Comparison of ENCODE assay signal across 9 cellular contexts in the genomic region with DNA sequence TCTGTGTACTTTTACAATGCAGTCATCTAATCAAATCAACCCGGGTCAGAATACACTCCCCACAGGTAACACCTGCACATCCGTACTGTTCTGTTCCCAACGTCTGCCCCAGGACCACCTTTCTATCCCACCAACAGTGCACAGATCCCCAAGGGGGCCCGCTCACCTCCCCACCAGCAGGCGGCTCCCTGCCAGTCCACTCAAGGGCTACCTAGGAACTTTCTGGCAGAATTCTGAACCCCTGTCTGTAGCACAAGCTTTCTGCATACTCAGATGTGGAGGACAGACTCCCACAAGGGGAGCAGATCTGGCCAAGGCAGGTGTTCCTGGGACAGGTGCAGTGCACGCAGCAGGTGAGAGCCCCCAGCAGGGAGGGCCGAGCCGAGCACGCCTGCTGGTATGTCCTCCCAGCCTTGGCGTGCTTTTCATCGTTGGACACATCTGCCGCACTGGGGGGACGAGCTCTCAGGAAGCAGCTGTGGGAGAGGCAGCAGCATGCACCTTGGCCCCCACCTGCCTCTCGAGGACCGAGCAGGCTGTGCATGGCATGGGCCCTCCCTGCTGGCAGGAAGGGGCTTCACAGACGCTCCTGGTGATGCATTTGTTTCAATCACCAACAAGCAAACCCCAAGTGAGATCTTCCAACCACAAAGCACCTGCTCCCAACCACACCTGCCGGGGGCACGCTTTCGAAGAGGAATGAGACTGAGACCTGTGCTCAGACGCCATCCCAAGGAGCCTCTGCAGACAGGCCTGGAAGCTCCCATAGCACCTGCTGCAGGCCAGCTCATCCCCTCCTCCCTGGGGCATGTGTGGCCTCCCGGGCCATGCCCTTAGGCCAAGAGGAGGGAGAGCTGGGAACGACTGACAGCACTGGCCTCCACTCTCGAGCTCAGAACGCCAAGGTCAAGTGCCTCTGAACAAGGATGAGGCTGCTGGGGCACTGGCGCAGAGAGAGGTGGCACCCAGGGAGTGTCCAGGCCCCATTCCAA. TPM values are rescaled to one million over a fixed set of nuclear protein-coding genes. Genes with fewer than 3 reads are reported as not detected.
DNase-seq lines count a peak whose midpoint lies in the region; ATAC-seq and TF ChIP-seq lines count a peak whose summit lies in the region.
"Had no signal": no experiment of that assay in that cellular context is flagged by ENCODE, and none has a peak within 500 bp of the region (broad histone marks: within the 10 kb centered on the region; RNA-seq: fewer than 3 reads in every experiment).

No MANE protein-coding gene starts in this region.

- H3K27me3 ChIP-seq in GM06990 (replicated peaks; ENCODE audit: control insufficient read depth, insufficient read depth, low read length) (no peaks in the 10 kb centered on the region; the same call in 1 of the 2 replicates), gastrocnemius medialis (no peaks in the 10 kb centered on the region), neural progenitor cell (no peaks in the 10 kb centered on the region)

- H3K4me2 ChIP-seq in neural progenitor cell = no peak overlapping the region

- no peak overlapping the region for H3K9ac ChIP-seq in neural progenitor cell
- H3K9ac ChIP-seq: parathyroid adenoma had no signal

- CTCF ChIA-PET in activated B cell treated with CpG ODN at 0.5 μM for 24 hours (lab: Charles Lee) = interaction anchor here (2.1 kb wide), 1 partner anchor 70 kb away, joined by 14 read pairs; no protein-coding TSS in a partner anchor

- TF ChIP-seq CTCF in GM06990 (IDR thresholded peaks at IDR 0.05; ENCODE audit: insufficient read depth, low read length, poor library complexity, severe bottlenecking) (peak; percentile 28), GM20000 (IDR thresholded peaks at IDR 0.05; ENCODE audit: extremely low read depth, missing control alignments) (no peak), activated B cell treated with CpG ODN at 0.5 μM for 24 hours (IDR thresholded peaks at IDR 0.05) (no peak), gastrocnemius medialis (IDR thresholded peaks at IDR 0.05 in 4 of 5, conservative IDR thresholded peaks at IDR 0.05 in 1 of 5) (no peak), neural progenitor cell (IDR thresholded peaks at IDR 0.05) (no peak)

- peak; percentile 87 for ATAC-seq in HG03457 (IDR thresholded peaks at IDR 0.05; ENCODE audit: unreplicated experiment)
- peak; percentile 77 for ATAC-seq in activated B cell treated with CpG ODN at 0.5 μM for 24 hours (ENCODE audit: low read depth)
- peak in 1 of 2 donors; percentile 39 for ATAC-seq in gastrocnemius medialis

- peak; percentile 62 for DNase-seq in GM06990 (ENCODE audit: extremely low read depth, insufficient read length)
- DNase-seq in GM20000 (ENCODE audit: low spot score) = peak; percentile 58
- DNase-seq in activated B cell treated with CpG ODN at 0.5 μM for 24 hours = no peak
- peak in 1 of 2 donors; percentile 46 for DNase-seq in gastrocnemius medialis
- DNase-seq in neural progenitor cell (ENCODE audit: low spot score) = no peak
- no peak for DNase-seq in 8988T
- no peak for DNase-seq in C1 segment of cervical spinal cord (lab: John Stamatoyannopoulos, UW)

- in situ Hi-C loops in gastrocnemius medialis (cut with MboI; ENCODE audit: low sequenced_read_pairs in 4 of 4) = no loop called here

- no peak for TF ChIP-seq POLR2A in gastrocnemius medialis (IDR thresholded peaks at IDR 0.05)

- no peak overlapping the region for H3K27ac Mint-ChIP-seq in activated B cell treated with CpG ODN at 0.5 μM for 24 hours
- H3K27ac Mint-ChIP-seq in neural progenitor cell = no peak overlapping the region

- intact Hi-C loops in activated B cell treated with CpG ODN at 0.5 μM for 24 hours (cut with micrococcal nuclease) = loop anchor here (1.0 kb wide), 1 partner anchor 69 kb away; no protein-coding TSS in a partner anchor
- intact Hi-C loops in gastrocnemius medialis (cut with DNase I; ENCODE audit: low total_unique reads) = loop anchor here (2.0 kb wide), 1 partner anchor 69 kb away; no protein-coding TSS in a partner anchor

- H3K9me3 Mint-ChIP-seq in activated B cell treated with CpG ODN at 0.5 μM for 24 hours (no peaks in the 10 kb centered on the region), neural progenitor cell (peaks cover 10% of the 10 kb centered on the region)

- H3K36me3 Mint-ChIP-seq in activated B cell treated with CpG ODN at 0.5 μM for 24 hours (ENCODE audit: low read depth) (no peaks in the 10 kb centered on the region), neural progenitor cell (no peaks in the 10 kb centered on the region)

- no peak overlapping the region for H3K4me3 Mint-ChIP-seq in activated B cell treated with CpG ODN at 0.5 μM for 24 hours
- H3K4me3 Mint-ChIP-seq in neural progenitor cell = no peak overlapping the region

- no peaks in the 10 kb centered on the region for H3K27me3 Mint-ChIP-seq in activated B cell treated with CpG ODN at 0.5 μM for 24 hours
- H3K27me3 Mint-ChIP-seq in neural progenitor cell (ENCODE audit: insufficient read depth, low read depth) = peaks cover 4% of the 10 kb centered on the region

- no peaks in the 10 kb centered on the region for H4K20me1 ChIP-seq in neural progenitor cell (ENCODE audit: low read depth)

- peak overlapping the region in 3 of 4 donors; percentile 29 to 85 (median 64) for H3K27ac ChIP-seq in gastrocnemius medialis
- H3K27ac ChIP-seq in neural progenitor cell = no peak overlapping the region
- H3K27ac ChIP-seq: parathyroid adenoma had no signal

- H3K4me3 ChIP-seq in GM06990 (replicated peaks; ENCODE audit: low read depth, low read length) (no peak overlapping the region), gastrocnemius medialis (no peak overlapping the region), neural progenitor cell (no peak overlapping the region)

- H3K9me3 ChIP-seq in gastrocnemius medialis = no peaks in the 10 kb centered on the region
- H3K9me3 ChIP-seq in neural progenitor cell (ENCODE audit: low read depth) = no peaks in the 10 kb centered on the region

- H3K36me3 ChIP-seq in GM06990 (ENCODE audit: control insufficient read depth, insufficient read depth, low read length) (no peaks in the 10 kb centered on the region), gastrocnemius medialis (no peaks in the 10 kb centered on the region), neural progenitor cell (no peaks in the 10 kb centered on the region)

- POLR2A ChIA-PET in activated B cell treated with CpG ODN at 0.5 μM for 24 hours (lab: Charles Lee) = interaction anchor here (1.0 kb wide), 1 partner anchor 36 kb away, joined by 3 read pairs; the partner anchor contains the start of gene RAB20

- H3K79me2 ChIP-seq in neural progenitor cell (ENCODE audit: low read depth) = no peaks in the 10 kb centered on the region
- H3K79me2 ChIP-seq: parathyroid adenoma had no signal

- peaks cover 7 to 41% of the 10 kb centered on the region in 2 donors for H3K4me1 ChIP-seq in gastrocnemius medialis
- H3K4me1 ChIP-seq in neural progenitor cell = no peaks in the 10 kb centered on the region

- no peaks in the 10 kb centered on the region for H3F3A ChIP-seq in neural progenitor cell (ENCODE audit: low read depth)

- H2AFZ ChIP-seq in neural progenitor cell (replicated peaks) = no peak overlapping the region

- H3K4me1 Mint-ChIP-seq in activated B cell treated with CpG ODN at 0.5 μM for 24 hours = peaks cover 31% of the 10 kb centered on the region
- H3K4me1 Mint-ChIP-seq in neural progenitor cell = peaks cover 21% of the 10 kb centered on the region

RNA-seq across cellular contexts. Expression of gene RAB20, which starts 35.9 kb away (rescaled TPM):
- total RNA-seq in activated B cell treated with CpG ODN at 0.5 μM for 24 hours = 2.7 and 3.1 TPM in 2 replicates
- total RNA-seq in gastrocnemius medialis = 1 to 10 TPM in 2 of 4 donors, under 1 TPM in 2; 0.31 to 9.1 (median 2.0) TPM
- total RNA-seq in neural progenitor cell (ENCODE audit: low replicate concordance) = 0.58 and 2.4 TPM in 2 replicates

Comparison
In these comparisons a context has a peak if more than half of its experiments do, and no peak if none do; other contexts are left out.
1. DNase-seq: peak in GM06990 (single experiment) and GM20000 (single experiment); none in activated B cell treated with CpG ODN at 0.5 μM for 24 hours (single experiment), neural progenitor cell (single experiment), 8988T (single experiment) and C1 segment of cervical spinal cord (0 of 14).